1 cellular context compared by ENCODE assay signal in the genomic region with DNA sequence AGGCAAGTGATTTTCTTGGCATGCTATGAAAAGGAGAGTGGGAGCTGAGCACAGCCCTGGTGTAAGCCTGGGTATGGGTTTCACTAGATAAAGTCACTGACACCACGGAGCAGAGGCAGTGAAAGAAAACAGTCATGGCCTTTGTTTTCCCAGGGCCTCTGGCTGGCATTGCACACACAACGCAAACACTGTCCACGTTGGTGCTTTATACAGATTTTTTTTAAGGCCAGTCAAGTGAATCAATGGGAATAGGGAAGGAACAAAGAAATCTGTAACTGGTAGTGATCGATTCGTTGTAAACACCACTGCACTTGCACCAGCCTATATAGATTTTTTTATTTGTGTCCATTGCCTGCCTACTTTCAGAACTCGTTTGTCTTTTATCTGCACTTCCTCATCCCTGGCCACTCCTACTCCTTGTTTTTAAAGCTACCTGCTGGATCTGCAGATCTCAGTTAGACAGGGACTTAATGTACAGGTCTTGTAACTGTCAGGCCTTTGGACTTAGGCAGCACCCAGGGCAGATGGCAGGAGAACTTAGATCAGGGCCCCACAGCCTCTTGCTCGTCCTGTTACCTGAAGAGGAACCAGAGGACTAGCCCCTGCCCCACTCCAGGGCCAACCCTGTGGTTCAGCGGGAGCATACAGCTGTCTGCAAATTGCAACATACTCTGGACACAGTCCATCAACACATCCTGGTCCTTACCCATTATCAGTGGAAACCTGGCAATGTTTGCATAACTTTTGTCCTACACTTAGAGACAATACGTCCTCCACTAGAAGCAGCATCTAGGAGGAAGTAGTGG.
TF ChIP-seq lines count a peak whose summit lies in the region.

No MANE protein-coding gene starts in this region.

TF ChIP-seq in K562, 482 proteins besides CTCF, POLR2A, EP300 and RAD21 (continued from another document and continues in another):
- TF ChIP-seq, protein P1, sequence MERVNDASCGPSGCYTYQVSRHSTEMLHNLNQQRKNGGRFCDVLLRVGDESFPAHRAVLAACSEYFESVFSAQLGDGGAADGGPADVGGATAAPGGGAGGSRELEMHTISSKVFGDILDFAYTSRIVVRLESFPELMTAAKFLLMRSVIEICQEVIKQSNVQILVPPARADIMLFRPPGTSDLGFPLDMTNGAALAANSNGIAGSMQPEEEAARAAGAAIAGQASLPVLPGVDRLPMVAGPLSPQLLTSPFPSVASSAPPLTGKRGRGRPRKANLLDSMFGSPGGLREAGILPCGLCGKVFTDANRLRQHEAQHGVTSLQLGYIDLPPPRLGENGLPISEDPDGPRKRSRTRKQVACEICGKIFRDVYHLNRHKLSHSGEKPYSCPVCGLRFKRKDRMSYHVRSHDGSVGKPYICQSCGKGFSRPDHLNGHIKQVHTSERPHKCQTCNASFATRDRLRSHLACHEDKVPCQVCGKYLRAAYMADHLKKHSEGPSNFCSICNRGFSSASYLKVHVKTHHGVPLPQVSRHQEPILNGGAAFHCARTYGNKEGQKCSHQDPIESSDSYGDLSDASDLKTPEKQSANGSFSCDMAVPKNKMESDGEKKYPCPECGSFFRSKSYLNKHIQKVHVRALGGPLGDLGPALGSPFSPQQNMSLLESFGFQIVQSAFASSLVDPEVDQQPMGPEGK (CRISPR knock-in tag; IDR thresholded peaks at IDR 0.05; ENCODE audit: borderline replicate concordance) = no peak
- TF ChIP-seq TAF9B (IDR thresholded peaks at IDR 0.05; ENCODE audit: partially characterized antibody) = peak; percentile 36
- TF ChIP-seq KAT2B (IDR thresholded peaks at IDR 0.05; ENCODE audit: low read depth, low read length) = no peak
- TF ChIP-seq ZNF133 (CRISPR knock-in tag; IDR thresholded peaks at IDR 0.05) = no peak
- TF ChIP-seq YY1 (IDR thresholded peaks at IDR 0.05; ENCODE audit: borderline replicate concordance in 1 of 3, control insufficient read depth in 1 of 3, extremely low read depth in 1 of 3, insufficient read depth in 3 of 3, insufficient read length in 1 of 3, insufficient replicate concordance in 2 of 3, low read depth in 1 of 3, low read length in 2 of 3) = no peak
- no peak for TF ChIP-seq TFAM (CRISPR knock-in tag; conservative IDR thresholded peaks at IDR 0.05)
- TF ChIP-seq CHD4 (IDR thresholded peaks at IDR 0.05; ENCODE audit: insufficient read depth, insufficient replicate concordance, low read depth, low read length, poor library complexity, severe bottlenecking) = no peak
- TF ChIP-seq, protein P2, sequence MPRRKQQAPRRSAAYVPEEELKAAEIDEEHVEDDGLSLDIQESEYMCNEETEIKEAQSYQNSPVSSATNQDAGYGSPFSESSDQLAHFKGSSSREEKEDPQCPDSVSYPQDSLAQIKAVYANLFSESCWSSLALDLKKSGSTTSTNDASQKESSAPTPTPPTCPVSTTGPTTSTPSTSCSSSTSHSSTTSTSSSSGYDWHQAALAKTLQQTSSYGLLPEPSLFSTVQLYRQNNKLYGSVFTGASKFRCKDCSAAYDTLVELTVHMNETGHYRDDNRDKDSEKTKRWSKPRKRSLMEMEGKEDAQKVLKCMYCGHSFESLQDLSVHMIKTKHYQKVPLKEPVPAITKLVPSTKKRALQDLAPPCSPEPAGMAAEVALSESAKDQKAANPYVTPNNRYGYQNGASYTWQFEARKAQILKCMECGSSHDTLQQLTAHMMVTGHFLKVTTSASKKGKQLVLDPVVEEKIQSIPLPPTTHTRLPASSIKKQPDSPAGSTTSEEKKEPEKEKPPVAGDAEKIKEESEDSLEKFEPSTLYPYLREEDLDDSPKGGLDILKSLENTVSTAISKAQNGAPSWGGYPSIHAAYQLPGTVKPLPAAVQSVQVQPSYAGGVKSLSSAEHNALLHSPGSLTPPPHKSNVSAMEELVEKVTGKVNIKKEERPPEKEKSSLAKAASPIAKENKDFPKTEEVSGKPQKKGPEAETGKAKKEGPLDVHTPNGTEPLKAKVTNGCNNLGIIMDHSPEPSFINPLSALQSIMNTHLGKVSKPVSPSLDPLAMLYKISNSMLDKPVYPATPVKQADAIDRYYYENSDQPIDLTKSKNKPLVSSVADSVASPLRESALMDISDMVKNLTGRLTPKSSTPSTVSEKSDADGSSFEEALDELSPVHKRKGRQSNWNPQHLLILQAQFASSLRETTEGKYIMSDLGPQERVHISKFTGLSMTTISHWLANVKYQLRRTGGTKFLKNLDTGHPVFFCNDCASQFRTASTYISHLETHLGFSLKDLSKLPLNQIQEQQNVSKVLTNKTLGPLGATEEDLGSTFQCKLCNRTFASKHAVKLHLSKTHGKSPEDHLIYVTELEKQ (CRISPR knock-in tag; IDR thresholded peaks at IDR 0.05) = no peak
- TF ChIP-seq, protein P3, sequence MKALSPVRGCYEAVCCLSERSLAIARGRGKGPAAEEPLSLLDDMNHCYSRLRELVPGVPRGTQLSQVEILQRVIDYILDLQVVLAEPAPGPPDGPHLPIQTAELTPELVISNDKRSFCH (CRISPR knock-in tag; IDR thresholded peaks at IDR 0.05) = no peak
- TF ChIP-seq, protein P3 (tag; IDR thresholded peaks at IDR 0.05) = no peak
- TF ChIP-seq KHSRP (IDR thresholded peaks at IDR 0.05) = no peak
- TF ChIP-seq ZNF24 (IDR thresholded peaks at IDR 0.05) = no peak
- no peak for TF ChIP-seq SMC3 (conservative IDR thresholded peaks at IDR 0.05; ENCODE audit: insufficient read depth, low read depth, low read length)
- TF ChIP-seq, protein P4, sequence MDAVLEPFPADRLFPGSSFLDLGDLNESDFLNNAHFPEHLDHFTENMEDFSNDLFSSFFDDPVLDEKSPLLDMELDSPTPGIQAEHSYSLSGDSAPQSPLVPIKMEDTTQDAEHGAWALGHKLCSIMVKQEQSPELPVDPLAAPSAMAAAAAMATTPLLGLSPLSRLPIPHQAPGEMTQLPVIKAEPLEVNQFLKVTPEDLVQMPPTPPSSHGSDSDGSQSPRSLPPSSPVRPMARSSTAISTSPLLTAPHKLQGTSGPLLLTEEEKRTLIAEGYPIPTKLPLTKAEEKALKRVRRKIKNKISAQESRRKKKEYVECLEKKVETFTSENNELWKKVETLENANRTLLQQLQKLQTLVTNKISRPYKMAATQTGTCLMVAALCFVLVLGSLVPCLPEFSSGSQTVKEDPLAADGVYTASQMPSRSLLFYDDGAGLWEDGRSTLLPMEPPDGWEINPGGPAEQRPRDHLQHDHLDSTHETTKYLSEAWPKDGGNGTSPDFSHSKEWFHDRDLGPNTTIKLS (IDR thresholded peaks at IDR 0.05; ENCODE audit: borderline replicate concordance, low read depth) = no peak
- peak; percentile 44; the same call in 1 of the 2 replicates for TF ChIP-seq POLR2H (tag; IDR thresholded peaks at IDR 0.05; ENCODE audit: low read depth)
- TF ChIP-seq, protein P5, sequence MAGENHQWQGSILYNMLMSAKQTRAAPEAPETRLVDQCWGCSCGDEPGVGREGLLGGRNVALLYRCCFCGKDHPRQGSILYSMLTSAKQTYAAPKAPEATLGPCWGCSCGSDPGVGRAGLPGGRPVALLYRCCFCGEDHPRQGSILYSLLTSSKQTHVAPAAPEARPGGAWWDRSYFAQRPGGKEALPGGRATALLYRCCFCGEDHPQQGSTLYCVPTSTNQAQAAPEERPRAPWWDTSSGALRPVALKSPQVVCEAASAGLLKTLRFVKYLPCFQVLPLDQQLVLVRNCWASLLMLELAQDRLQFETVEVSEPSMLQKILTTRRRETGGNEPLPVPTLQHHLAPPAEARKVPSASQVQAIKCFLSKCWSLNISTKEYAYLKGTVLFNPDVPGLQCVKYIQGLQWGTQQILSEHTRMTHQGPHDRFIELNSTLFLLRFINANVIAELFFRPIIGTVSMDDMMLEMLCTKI (IDR thresholded peaks at IDR 0.05; ENCODE audit: partially characterized antibody) = no peak
- TF ChIP-seq, protein P6, sequence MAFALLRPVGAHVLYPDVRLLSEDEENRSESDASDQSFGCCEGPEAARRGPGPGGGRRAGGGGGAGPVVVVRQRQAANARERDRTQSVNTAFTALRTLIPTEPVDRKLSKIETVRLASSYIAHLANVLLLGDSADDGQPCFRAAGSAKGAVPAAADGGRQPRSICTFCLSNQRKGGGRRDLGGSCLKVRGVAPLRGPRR (CRISPR knock-in tag; IDR thresholded peaks at IDR 0.05) = no peak
- peak; percentile 86; the same call in 1 of the 2 replicates for TF ChIP-seq LEF1 (IDR thresholded peaks at IDR 0.05)
- no peak for TF ChIP-seq HSF4 (CRISPR knock-in tag; IDR thresholded peaks at IDR 0.05; ENCODE audit: borderline replicate concordance)
- TF ChIP-seq, protein P7, sequence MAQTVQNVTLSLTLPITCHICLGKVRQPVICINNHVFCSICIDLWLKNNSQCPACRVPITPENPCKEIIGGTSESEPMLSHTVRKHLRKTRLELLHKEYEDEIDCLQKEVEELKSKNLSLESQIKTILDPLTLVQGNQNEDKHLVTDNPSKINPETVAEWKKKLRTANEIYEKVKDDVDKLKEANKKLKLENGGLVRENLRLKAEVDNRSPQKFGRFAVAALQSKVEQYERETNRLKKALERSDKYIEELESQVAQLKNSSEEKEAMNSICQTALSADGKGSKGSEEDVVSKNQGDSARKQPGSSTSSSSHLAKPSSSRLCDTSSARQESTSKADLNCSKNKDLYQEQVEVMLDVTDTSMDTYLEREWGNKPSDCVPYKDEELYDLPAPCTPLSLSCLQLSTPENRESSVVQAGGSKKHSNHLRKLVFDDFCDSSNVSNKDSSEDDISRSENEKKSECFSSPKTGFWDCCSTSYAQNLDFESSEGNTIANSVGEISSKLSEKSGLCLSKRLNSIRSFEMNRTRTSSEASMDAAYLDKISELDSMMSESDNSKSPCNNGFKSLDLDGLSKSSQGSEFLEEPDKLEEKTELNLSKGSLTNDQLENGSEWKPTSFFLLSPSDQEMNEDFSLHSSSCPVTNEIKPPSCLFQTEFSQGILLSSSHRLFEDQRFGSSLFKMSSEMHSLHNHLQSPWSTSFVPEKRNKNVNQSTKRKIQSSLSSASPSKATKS (CRISPR knock-in tag; IDR thresholded peaks at IDR 0.05) = no peak
- no peak for TF ChIP-seq NUFIP1 (IDR thresholded peaks at IDR 0.05; ENCODE audit: partially characterized antibody)
- no peak for TF ChIP-seq GTF2F1 (IDR thresholded peaks at IDR 0.05; ENCODE audit: low read depth, low read length)
- TF ChIP-seq CEBPG (CRISPR knock-in tag; IDR thresholded peaks at IDR 0.05) = peak; percentile 92
- peak; percentile 97 to 98 for TF ChIP-seq CEBPG (tag; conservative IDR thresholded peaks at IDR 0.05 in 1 of 2, IDR thresholded peaks at IDR 0.05 in 1 of 2)
- peak; percentile 99 for TF ChIP-seq CTBP1 (IDR thresholded peaks at IDR 0.05; ENCODE audit: borderline replicate concordance)
- TF ChIP-seq, protein P8, sequence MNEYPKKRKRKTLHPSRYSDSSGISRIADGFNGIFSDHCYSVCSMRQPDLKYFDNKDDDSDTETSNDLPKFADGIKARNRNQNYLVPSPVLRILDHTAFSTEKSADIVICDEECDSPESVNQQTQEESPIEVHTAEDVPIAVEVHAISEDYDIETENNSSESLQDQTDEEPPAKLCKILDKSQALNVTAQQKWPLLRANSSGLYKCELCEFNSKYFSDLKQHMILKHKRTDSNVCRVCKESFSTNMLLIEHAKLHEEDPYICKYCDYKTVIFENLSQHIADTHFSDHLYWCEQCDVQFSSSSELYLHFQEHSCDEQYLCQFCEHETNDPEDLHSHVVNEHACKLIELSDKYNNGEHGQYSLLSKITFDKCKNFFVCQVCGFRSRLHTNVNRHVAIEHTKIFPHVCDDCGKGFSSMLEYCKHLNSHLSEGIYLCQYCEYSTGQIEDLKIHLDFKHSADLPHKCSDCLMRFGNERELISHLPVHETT (CRISPR knock-in tag; conservative IDR thresholded peaks at IDR 0.05 in 1 of 2, IDR thresholded peaks at IDR 0.05 in 1 of 2) = no peak; a peak in 1 of 4 replicates
- 0 out of 2 replicates have a peak, but pooled peaks have one; percentile 29 for TF ChIP-seq ZNF766 (CRISPR knock-in tag; conservative IDR thresholded peaks at IDR 0.05)
- no peak for TF ChIP-seq GATAD2B (IDR thresholded peaks at IDR 0.05; ENCODE audit: borderline replicate concordance)
- no peak for TF ChIP-seq PHTF2 (CRISPR knock-in tag; IDR thresholded peaks at IDR 0.05)
- peak; percentile 45; the same call in 1 of the 2 replicates for TF ChIP-seq CREM (IDR thresholded peaks at IDR 0.05; ENCODE audit: low read depth)
- no peak for TF ChIP-seq ZNF699 (CRISPR knock-in tag; IDR thresholded peaks at IDR 0.05; ENCODE audit: insufficient replicate concordance)
- TF ChIP-seq RBM14 (IDR thresholded peaks at IDR 0.05; ENCODE audit: borderline replicate concordance, insufficient read depth, low read depth, low read length) = no peak
- TF ChIP-seq ZNF174 (CRISPR knock-in tag; IDR thresholded peaks at IDR 0.05) = no peak
- TF ChIP-seq HEY1 (CRISPR knock-in tag; IDR thresholded peaks at IDR 0.05; ENCODE audit: borderline replicate concordance) = no peak
- TF ChIP-seq, protein P9, sequence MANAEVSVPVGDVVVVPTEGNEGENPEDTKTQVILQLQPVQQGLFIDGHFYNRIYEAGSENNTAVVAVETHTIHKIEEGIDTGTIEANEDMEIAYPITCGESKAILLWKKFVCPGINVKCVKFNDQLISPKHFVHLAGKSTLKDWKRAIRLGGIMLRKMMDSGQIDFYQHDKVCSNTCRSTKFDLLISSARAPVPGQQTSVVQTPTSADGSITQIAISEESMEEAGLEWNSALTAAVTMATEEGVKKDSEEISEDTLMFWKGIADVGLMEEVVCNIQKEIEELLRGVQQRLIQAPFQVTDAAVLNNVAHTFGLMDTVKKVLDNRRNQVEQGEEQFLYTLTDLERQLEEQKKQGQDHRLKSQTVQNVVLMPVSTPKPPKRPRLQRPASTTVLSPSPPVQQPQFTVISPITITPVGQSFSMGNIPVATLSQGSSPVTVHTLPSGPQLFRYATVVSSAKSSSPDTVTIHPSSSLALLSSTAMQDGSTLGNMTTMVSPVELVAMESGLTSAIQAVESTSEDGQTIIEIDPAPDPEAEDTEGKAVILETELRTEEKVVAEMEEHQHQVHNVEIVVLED (CRISPR knock-in tag; IDR thresholded peaks at IDR 0.05) = no peak
- no peak for TF ChIP-seq ZNF274 (IDR thresholded peaks at IDR 0.05; ENCODE audit: borderline replicate concordance, low read depth, low read length)
- TF ChIP-seq, protein P10, sequence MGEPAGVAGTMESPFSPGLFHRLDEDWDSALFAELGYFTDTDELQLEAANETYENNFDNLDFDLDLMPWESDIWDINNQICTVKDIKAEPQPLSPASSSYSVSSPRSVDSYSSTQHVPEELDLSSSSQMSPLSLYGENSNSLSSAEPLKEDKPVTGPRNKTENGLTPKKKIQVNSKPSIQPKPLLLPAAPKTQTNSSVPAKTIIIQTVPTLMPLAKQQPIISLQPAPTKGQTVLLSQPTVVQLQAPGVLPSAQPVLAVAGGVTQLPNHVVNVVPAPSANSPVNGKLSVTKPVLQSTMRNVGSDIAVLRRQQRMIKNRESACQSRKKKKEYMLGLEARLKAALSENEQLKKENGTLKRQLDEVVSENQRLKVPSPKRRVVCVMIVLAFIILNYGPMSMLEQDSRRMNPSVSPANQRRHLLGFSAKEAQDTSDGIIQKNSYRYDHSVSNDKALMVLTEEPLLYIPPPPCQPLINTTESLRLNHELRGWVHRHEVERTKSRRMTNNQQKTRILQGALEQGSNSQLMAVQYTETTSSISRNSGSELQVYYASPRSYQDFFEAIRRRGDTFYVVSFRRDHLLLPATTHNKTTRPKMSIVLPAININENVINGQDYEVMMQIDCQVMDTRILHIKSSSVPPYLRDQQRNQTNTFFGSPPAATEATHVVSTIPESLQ (CRISPR knock-in tag; IDR thresholded peaks at IDR 0.05) = no peak
- TF ChIP-seq, protein P11, sequence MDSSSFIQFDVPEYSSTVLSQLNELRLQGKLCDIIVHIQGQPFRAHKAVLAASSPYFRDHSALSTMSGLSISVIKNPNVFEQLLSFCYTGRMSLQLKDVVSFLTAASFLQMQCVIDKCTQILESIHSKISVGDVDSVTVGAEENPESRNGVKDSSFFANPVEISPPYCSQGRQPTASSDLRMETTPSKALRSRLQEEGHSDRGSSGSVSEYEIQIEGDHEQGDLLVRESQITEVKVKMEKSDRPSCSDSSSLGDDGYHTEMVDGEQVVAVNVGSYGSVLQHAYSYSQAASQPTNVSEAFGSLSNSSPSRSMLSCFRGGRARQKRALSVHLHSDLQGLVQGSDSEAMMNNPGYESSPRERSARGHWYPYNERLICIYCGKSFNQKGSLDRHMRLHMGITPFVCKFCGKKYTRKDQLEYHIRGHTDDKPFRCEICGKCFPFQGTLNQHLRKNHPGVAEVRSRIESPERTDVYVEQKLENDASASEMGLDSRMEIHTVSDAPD (CRISPR knock-in tag; IDR thresholded peaks at IDR 0.05) = no peak
